ENCODE assay signal across 8 cellular contexts in genomic region chr19:55406869-55407624, GRCh38. TPM values are rescaled to one million over a fixed set of nuclear protein-coding genes. Genes with fewer than 3 reads are reported as not detected.
A peak's percentile ranks its signal among the peaks of the same experiment; 100 is the strongest.
DNase-seq lines count a peak whose midpoint lies in the region; ATAC-seq and TF ChIP-seq lines count a peak whose summit lies in the region.

No MANE protein-coding gene starts in this region.

- DNase-seq in GM13976 (ENCODE audit: low spot score) (peak; percentile 67), HFF-Myc (ENCODE audit: extremely low read depth, low read depth) (no peak), RWPE1 (ENCODE audit: low spot score) (peak; percentile 34), coronary artery (ENCODE audit: low spot score) (peak; percentile 81), lung (ENCODE audit: low spot score) (peak; percentile 37), DMS79 (lab: John Stamatoyannopoulos, UW) (no peak)

- peak overlapping the region; percentile 97 for H3K27ac ChIP-seq in RWPE1
- peak overlapping the region; percentile 97 for H3K27ac ChIP-seq in coronary artery
- peak overlapping the region; percentile 95 to 99 for H3K27ac ChIP-seq in lung (ENCODE audit: low read depth in 1 of 2, low read length in 1 of 2)
- peak overlapping the region; percentile 100 for H3K27ac ChIP-seq in thymus (ENCODE audit: low read depth)

- POLR2A ChIA-PET in RWPE1 (lab: Yijun Ruan, JAX; ENCODE audit: low non-redundant PET) = interaction anchor here (0.6 to 1.5 kb wide), 5 partner anchors 19 to 218 kb away, joined by 3 to 6 read pairs (median 3); partner anchors contain the start of gene TMEM238

- H3K4me3 ChIP-seq in HFF-Myc (replicated peaks; ENCODE audit: low read depth, low read length) (peak overlapping the region; percentile 90), coronary artery (peak overlapping the region; percentile 94), lung (peak overlapping the region; percentile 71), thymus (ENCODE audit: low read length) (peak overlapping the region; percentile 85)

- H3K9me3 ChIP-seq in lung (ENCODE audit: control insufficient read depth in 2 of 2, insufficient read depth in 1 of 2, low read length in 1 of 2) = peaks cover 0 to 2% of the 10 kb centered on the region in 2 donors
- H3K9me3 ChIP-seq in thymus (ENCODE audit: control insufficient read depth) = peaks cover 1% of the 10 kb centered on the region

- H3K27me3 ChIP-seq in lung (ENCODE audit: control insufficient read depth, insufficient read depth) = no peaks in the 10 kb centered on the region
- H3K27me3 ChIP-seq in thymus (ENCODE audit: control insufficient read depth, insufficient read depth) = no peaks in the 10 kb centered on the region

- TF ChIP-seq CTCF in GM13976 (IDR thresholded peaks at IDR 0.05; ENCODE audit: borderline replicate concordance, control extremely low read depth, extremely low read depth, insufficient read depth, missing control alignments) (no peak), HFF-Myc (IDR thresholded peaks at IDR 0.05; ENCODE audit: low read depth, low read length, missing control alignments) (no peak), RWPE1 (conservative IDR thresholded peaks at IDR 0.05; ENCODE audit: low read depth) (no peak), coronary artery (IDR thresholded peaks at IDR 0.05) (no peak), lung (IDR thresholded peaks at IDR 0.05; ENCODE audit: control extremely low read depth, extremely low read depth) (no peak)

- CTCF ChIA-PET in RWPE1 (lab: Yijun Ruan, JAX) = interaction anchor here (0.7 kb wide), 1 partner anchor 319 kb away, joined by 3 read pairs; no protein-coding TSS in a partner anchor

- H3K4me1 ChIP-seq in lung (ENCODE audit: control insufficient read depth in 2 of 2, insufficient read depth in 2 of 2, low read length in 2 of 2) (peaks cover 0 to 12% of the 10 kb centered on the region in 2 donors), thymus (ENCODE audit: control insufficient read depth, insufficient read depth, low read length) (peaks cover 17% of the 10 kb centered on the region)

- H3K36me3 ChIP-seq in lung (ENCODE audit: control insufficient read depth in 2 of 2, insufficient read depth in 2 of 2, low read length in 2 of 2) = peaks cover 3 to 29% of the 10 kb centered on the region in 2 donors
- H3K36me3 ChIP-seq in thymus (ENCODE audit: control insufficient read depth, insufficient read depth) = peaks cover 30% of the 10 kb centered on the region

- WGBS in lung, 2 donors = 9% methylated on average over 41 of the region's 41 CpGs
- 13% methylated on average over 41 of the region's 41 CpGs for WGBS in thymus

- ATAC-seq in lung (ENCODE audit: insufficient read depth, low FRiP score) (peak; percentile 6), HG03439 (IDR thresholded peaks at IDR 0.05; ENCODE audit: unreplicated experiment) (no peak)

- in situ Hi-C loops in GM13976 (cut with MboI; ENCODE audit: low sequenced_read_pairs, unreplicated experiment) = no loop called here

RNA-seq across cellular contexts. Expression of gene UBE2S, which starts 0.5 kb away (rescaled TPM):
- 10 to 100 TPM; 22.8 to 25.6 TPM for total RNA-seq in lung
- polyA plus RNA-seq in lung = 10 to 100 TPM; 11.3 to 17.3 TPM
- polyA plus RNA-seq in thymus = 14.6 TPM

RNA-seq across cellular contexts. Expression of gene RPL28, which starts 21.3 kb away (rescaled TPM):
- 1,000 to 10,000 TPM in 1 of 2 donors, 100 to 1,000 TPM in 1; 272 to 1,742 TPM for total RNA-seq in lung
- 1,000 to 10,000 TPM; 1,460 to 3,086 TPM for polyA plus RNA-seq in lung
- polyA plus RNA-seq in thymus = 2,578 TPM

RNA-seq across cellular contexts. Expression of gene TMEM238, which starts 23.0 kb away (rescaled TPM):
- 10 to 100 TPM in 1 of 2 donors, under 1 TPM in 1; 0.43 to 31.0 TPM for total RNA-seq in lung
- polyA plus RNA-seq in lung (under 1 TPM; 0.76 to 0.89 TPM), thymus (0.23 TPM)

RNA-seq across cellular contexts. Expression of gene TMEM190, which starts 30.4 kb away (rescaled TPM):
- total RNA-seq in lung = 100 to 1,000 TPM in 1 of 2 donors, 10 to 100 TPM in 1; 14.3 to 106 TPM
- polyA plus RNA-seq in lung = 10 to 100 TPM; 56.2 to 68.8 TPM
- 3.4 TPM for polyA plus RNA-seq in thymus

RNA-seq across cellular contexts. Expression of gene SHISA7, which starts 36.1 kb away (rescaled TPM):
- total RNA-seq in lung = under 1 TPM; 0.03 to 0.14 TPM
- polyA plus RNA-seq in lung (not detected), thymus (0.11 TPM)

Comparison
In these comparisons a context has a peak if more than half of its experiments do, and no peak if none do; other contexts are left out.
1. DNase-seq: peak in GM13976 (single experiment), RWPE1 (single experiment), coronary artery (single experiment) and lung (single experiment); none in HFF-Myc (single experiment) and DMS79 (single experiment).
2. Peak in every context shown above with its lines, with median percentiles within 50 percentile points of each other: H3K4me3 ChIP-seq and H3K27ac ChIP-seq.